Comparison of ENCODE assay signal across 1 cellular context in genomic region chr2:23423062-23423872, GRCh38.
TF ChIP-seq lines count a peak whose summit lies in the region.

No MANE protein-coding gene starts in this region.

TF ChIP-seq in GM23338, 12 proteins besides CTCF, POLR2A, EP300 and RAD21 (continued from another document):
- TF ChIP-seq ZNF462 (CRISPR knock-in tag; IDR thresholded peaks at IDR 0.05) (no peak), POLR2AphosphoS5 (IDR thresholded peaks at IDR 0.05; ENCODE audit: low read depth) (no peak), REST (IDR thresholded peaks at IDR 0.05; ENCODE audit: unreplicated experiment) (no peak), ZNF331 (CRISPR knock-in tag; IDR thresholded peaks at IDR 0.05; ENCODE audit: low read depth) (no peak)
